Comparison of ENCODE assay signal across 9 cellular contexts in genomic region chr6:5084192-5084786, GRCh38. TPM values are rescaled to one million over a fixed set of nuclear protein-coding genes. Genes with fewer than 3 reads are reported as not detected.
DNase-seq lines count a peak whose midpoint lies in the region; ATAC-seq, FAIRE-seq and TF ChIP-seq lines count a peak whose summit lies in the region.
"Had no signal": no experiment of that assay in that cellular context is flagged by ENCODE, and none has a peak within 500 bp of the region (broad histone marks: within the 10 kb centered on the region; RNA-seq: fewer than 3 reads in every experiment).

No MANE protein-coding gene starts in this region.

- no peak overlapping the region for H3K27ac Mint-ChIP-seq in T-helper 1 cell treated with Interleukin-12 subunit alpha and Interleukin-12 subunit beta and Interleukin-4 antibody, amounts not matched to agents 30 μg/mL and 1 μg/mL, for 36 hours
- no peak overlapping the region for H3K27ac Mint-ChIP-seq in CD4-positive, alpha-beta T cell

- H3K9me3 Mint-ChIP-seq in T-helper 1 cell treated with Interleukin-12 subunit alpha and Interleukin-12 subunit beta and Interleukin-4 antibody, amounts not matched to agents 30 μg/mL and 1 μg/mL, for 36 hours: no peaks in the 10 kb centered on the region
- H3K9me3 Mint-ChIP-seq in CD4-positive, alpha-beta T cell: no peaks in the 10 kb centered on the region

- no peak for ATAC-seq in CD4-positive, alpha-beta T cell (ENCODE audit: poor library complexity)

- peaks cover 63% of the 10 kb centered on the region for H3K27me3 Mint-ChIP-seq in T-helper 1 cell treated with Interleukin-12 subunit alpha and Interleukin-12 subunit beta and Interleukin-4 antibody, amounts not matched to agents 30 μg/mL and 1 μg/mL, for 36 hours (ENCODE audit: low read depth)
- peaks cover 51% of the 10 kb centered on the region for H3K27me3 Mint-ChIP-seq in CD4-positive, alpha-beta T cell

- POLR2A ChIA-PET in CD4-positive, alpha-beta T cell (lab: Charles Lee): no interaction called here

- no peak for DNase-seq in T-helper 1 cell
- DNase-seq in HL-60 (ENCODE audit: low read depth in 1 of 2, low spot score in 1 of 2): no peak
- no peak for DNase-seq in NOMO-1 treated with dmso at 0.1 percent for 144 hours (lab: John Stamatoyannopoulos, UW; ENCODE audit: unreplicated experiment)
- no peak for DNase-seq in GM19239 (ENCODE audit: insufficient read length, low spot score)
- DNase-seq in CD4-positive, alpha-beta T cell: no peak

- H3K27ac ChIP-seq in HL-60 (replicated peaks) (no peak overlapping the region), cingulate gyrus (ENCODE audit: low read depth, low read length) (peak overlapping the region; percentile 60)
- no peak overlapping the region for H3K27ac ChIP-seq in CD4-positive, alpha-beta T cell (ENCODE audit: low read depth, low read length)
- H3K27ac ChIP-seq: C4-2B had no signal

- CTCF ChIA-PET in CD4-positive, alpha-beta T cell (lab: Charles Lee): no interaction called here

- H3K4me1 ChIP-seq in mononuclear cell (ENCODE audit: insufficient read depth, low read length): peaks cover 33% of the 10 kb centered on the region

- no peaks in the 10 kb centered on the region for H3K36me3 Mint-ChIP-seq in T-helper 1 cell treated with Interleukin-12 subunit alpha and Interleukin-12 subunit beta and Interleukin-4 antibody, amounts not matched to agents 30 μg/mL and 1 μg/mL, for 36 hours (ENCODE audit: low read depth)
- H3K36me3 Mint-ChIP-seq in CD4-positive, alpha-beta T cell (ENCODE audit: low read depth): no peaks in the 10 kb centered on the region

- intact Hi-C loops in CD4-positive, alpha-beta T cell (cut with DNase I, micrococcal nuclease): no loop called here

- peak overlapping the region; percentile 80 for H3K4me3 Mint-ChIP-seq in T-helper 1 cell treated with Interleukin-12 subunit alpha and Interleukin-12 subunit beta and Interleukin-4 antibody, amounts not matched to agents 30 μg/mL and 1 μg/mL, for 36 hours
- H3K4me3 Mint-ChIP-seq in CD4-positive, alpha-beta T cell: no peak overlapping the region

- H3K4me1 Mint-ChIP-seq in T-helper 1 cell treated with Interleukin-12 subunit alpha and Interleukin-12 subunit beta and Interleukin-4 antibody, amounts not matched to agents 30 μg/mL and 1 μg/mL, for 36 hours (ENCODE audit: low read depth): peaks cover 2% of the 10 kb centered on the region
- no peaks in the 10 kb centered on the region for H3K4me1 Mint-ChIP-seq in CD4-positive, alpha-beta T cell (ENCODE audit: low read depth)

- TF ChIP-seq CTCF in HL-60 (IDR thresholded peaks at IDR 0.05; ENCODE audit: insufficient read depth, low read length): no peak
- TF ChIP-seq CTCF in CD4-positive, alpha-beta T cell (IDR thresholded peaks at IDR 0.05): no peak

- H3K27me3 ChIP-seq in HL-60 (ENCODE audit: insufficient read depth, poor library complexity, severe bottlenecking) (peaks cover 28% of the 10 kb centered on the region), mononuclear cell (ENCODE audit: insufficient read depth, low read length) (peaks cover 36% of the 10 kb centered on the region)
- H3K27me3 ChIP-seq in CD4-positive, alpha-beta T cell (ENCODE audit: control insufficient read depth, insufficient read depth, low read length): peaks cover 60% of the 10 kb centered on the region

- H3K9me3 ChIP-seq in mononuclear cell (ENCODE audit: low read depth, low read length): no peaks in the 10 kb centered on the region
- H3K9me3 ChIP-seq in CD4-positive, alpha-beta T cell (ENCODE audit: control insufficient read depth, low read length): no peaks in the 10 kb centered on the region

- H3K4me3 ChIP-seq in HL-60 (replicated peaks; ENCODE audit: insufficient read depth, low read length) (peak overlapping the region; percentile 59), mononuclear cell (ENCODE audit: low read length) (peak overlapping the region; percentile 25)

- FAIRE-seq in GM19239 (lab: Jason Lieb, UNC): no peak

RNA-seq across cellular contexts. Expression of gene PPP1R3G, which starts 0.9 kb away (rescaled TPM):
- total RNA-seq in mononuclear cell: 0.31 TPM
- total RNA-seq in CD4-positive, alpha-beta T cell: not detected
